ENCODE assay signal across 19 cellular contexts in the genomic region with DNA sequence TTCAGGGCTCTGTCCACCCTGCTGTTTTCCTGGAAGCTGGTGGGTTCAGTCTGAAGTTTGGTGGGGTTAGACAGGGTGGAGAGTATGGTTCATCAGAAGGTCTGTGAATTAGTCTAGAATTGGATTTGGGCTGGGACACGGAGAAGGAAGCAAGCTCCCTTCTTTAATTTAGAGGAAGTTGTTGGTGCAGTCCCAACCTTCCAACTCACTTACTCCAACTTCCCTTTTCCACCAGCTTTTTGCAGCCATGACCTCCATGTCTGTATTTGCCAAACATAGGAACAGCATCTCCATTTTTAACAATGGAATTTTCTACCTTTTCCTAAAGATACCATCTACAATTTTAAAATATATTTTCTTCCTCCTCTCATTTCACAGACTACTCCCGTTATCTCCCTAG. TPM values are rescaled to one million over a fixed set of nuclear protein-coding genes. Genes with fewer than 3 reads are reported as not detected.
DNase-seq lines count a peak whose midpoint lies in the region; ATAC-seq and TF ChIP-seq lines count a peak whose summit lies in the region.
"Had no signal": no experiment of that assay in that cellular context is flagged by ENCODE, and none has a peak within 500 bp of the region (broad histone marks: within the 10 kb centered on the region; RNA-seq: fewer than 3 reads in every experiment).

No MANE protein-coding gene starts in this region.

- H3K9me3 ChIP-seq in vagina: no peaks in the 10 kb centered on the region
- H3K9me3 ChIP-seq in PC-3 (ENCODE audit: low read length): no peaks in the 10 kb centered on the region
- H3K9me3 ChIP-seq: SJCRH30 had no signal

- H3F3A ChIP-seq in PC-3 (ENCODE audit: low read length, unreplicated experiment): no peaks in the 10 kb centered on the region

- H3K9me2 ChIP-seq in PC-3 (replicated peaks; ENCODE audit: low read length): no peaks in the 10 kb centered on the region

- no peak for TF ChIP-seq POLR2A in vagina (IDR thresholded peaks at IDR 0.05)

- H3K27ac ChIP-seq in vagina (peak overlapping the region; percentile 88), PC-3 (ENCODE audit: low read length) (no peak overlapping the region)
- H3K27ac ChIP-seq: C4-2B, SJCRH30 had no signal

- no peaks in the 10 kb centered on the region for H3K27me3 ChIP-seq in vagina
- peaks cover 89% of the 10 kb centered on the region for H3K27me3 ChIP-seq in PC-3 (ENCODE audit: low read length)

- H3K4me3 ChIP-seq in vagina: no peak overlapping the region
- no peak overlapping the region for H3K4me3 ChIP-seq in PC-3 (ENCODE audit: low read length)
- H3K4me3 ChIP-seq: SJCRH30 had no signal

- H4K20me1 ChIP-seq in PC-3 (ENCODE audit: low read length): no peaks in the 10 kb centered on the region

- H3K4me1 ChIP-seq in vagina: peaks cover 30% of the 10 kb centered on the region
- H3K4me1 ChIP-seq in PC-3 (ENCODE audit: insufficient read depth, low read length): no peaks in the 10 kb centered on the region
- H3K4me1 ChIP-seq: SJCRH30 had no signal

- DNase-seq in SIG-M5 treated with dmso at 0.1 percent for 504 hours (lab: John Stamatoyannopoulos, UW; ENCODE audit: unreplicated experiment) (peak; percentile 51), SIG-M5 (lab: John Stamatoyannopoulos, UW) (no peak), SKM-1 treated with dmso at 0.1 percent for 144 hours (lab: John Stamatoyannopoulos, UW; ENCODE audit: unreplicated experiment) (peak; percentile 92), medulla oblongata (ENCODE audit: extremely low spot score) (peak; percentile 26), vagina (ENCODE audit: extremely low spot score in 2 of 2) (no peak), PC-3 (no peak), SK-N-DZ (ENCODE audit: low spot score) (no peak)
- DNase-seq: COR-L47, DMS153, EL, NCI-H1092 treated with DMSO at 0.1 percent for 48 hours, NCI-H1694 treated with DMSO at 0.1 percent for 48 hours, SJCRH30 had no signal

- ATAC-seq in PC-3 (no peak), GM21825 (IDR thresholded peaks at IDR 0.05; ENCODE audit: unreplicated experiment) (no peak)

- no peaks in the 10 kb centered on the region for H3K79me2 ChIP-seq in PC-3 (ENCODE audit: low read length)

- H2AFZ ChIP-seq in PC-3 (ENCODE audit: low read length): no peak overlapping the region

- POLR2A ChIA-PET in PC-3 (lab: Charles Lee; ENCODE audit: unreplicated experiment): no interaction called here

- no peak overlapping the region for H3K4me2 ChIP-seq in PC-3 (ENCODE audit: low read length)

- CTCF ChIA-PET in PC-3 (lab: Charles Lee): no interaction called here

- H3K36me3 ChIP-seq in vagina: no peaks in the 10 kb centered on the region
- H3K36me3 ChIP-seq in PC-3 (ENCODE audit: low read depth, low read length): no peaks in the 10 kb centered on the region
- H3K36me3 ChIP-seq: SJCRH30 had no signal

- TF ChIP-seq CTCF in vagina (IDR thresholded peaks at IDR 0.05) (no peak), PC-3 (conservative IDR thresholded peaks at IDR 0.05; ENCODE audit: low read depth, low read length) (no peak)

- no TSS peak for BruUV-seq in PC-3 (replicated peaks; lab: Mats Ljungman, UMichigan)

- intact Hi-C loops in vagina (cut with DNase I): no loop called here
- intact Hi-C loops in PC-3 (cut with micrococcal nuclease): no loop called here

- no peak overlapping the region for H3K9ac ChIP-seq in PC-3 (ENCODE audit: low read length)

RNA-seq across cellular contexts. Expression of a gene that starts 28.5 kb away (rescaled TPM):
- total RNA-seq in vagina (128 TPM), PC-3 (2014; rRNA removed) (not detected in 2 replicates)
- polyA plus RNA-seq in SK-N-DZ (2014; cell fraction: cytosol; rRNA removed): not detected in 2 replicates
- polyA plus RNA-seq in SK-N-DZ (2014; cell fraction: nucleus; rRNA removed): not detected in 2 replicates
- total RNA-seq: A172, H4, RPMI7951, SJCRH30 had no signal

RNA-seq across cellular contexts. Expression of a gene that starts 46.8 kb away (rescaled TPM):
- total RNA-seq in vagina (not detected), PC-3 (2014; rRNA removed) (not detected in 2 replicates)
- polyA plus RNA-seq in SK-N-DZ (2014; cell fraction: cytosol; rRNA removed): not detected in 2 replicates
- not detected in 2 replicates for polyA plus RNA-seq in SK-N-DZ (2014; cell fraction: nucleus; rRNA removed)
- total RNA-seq: A172, H4, LHCN-M2, RPMI7951, SJCRH30 had no signal

Comparison
In these comparisons a context has a peak if more than half of its experiments do, and no peak if none do; other contexts are left out.
1. DNase-seq: peak in SIG-M5 treated with dmso at 0.1 percent for 504 hours (single experiment), SKM-1 treated with dmso at 0.1 percent for 144 hours (single experiment) and medulla oblongata (single experiment); none in SIG-M5 (single experiment), vagina (0 of 2), PC-3 (single experiment) and SK-N-DZ (single experiment).
2. RNA of a gene that starts 28.5 kb away (total RNA-seq): 128 TPM in vagina (single experiment); not detected in PC-3; every median in the first group is over 100 times any median in the second.